In the genomic region with DNA sequence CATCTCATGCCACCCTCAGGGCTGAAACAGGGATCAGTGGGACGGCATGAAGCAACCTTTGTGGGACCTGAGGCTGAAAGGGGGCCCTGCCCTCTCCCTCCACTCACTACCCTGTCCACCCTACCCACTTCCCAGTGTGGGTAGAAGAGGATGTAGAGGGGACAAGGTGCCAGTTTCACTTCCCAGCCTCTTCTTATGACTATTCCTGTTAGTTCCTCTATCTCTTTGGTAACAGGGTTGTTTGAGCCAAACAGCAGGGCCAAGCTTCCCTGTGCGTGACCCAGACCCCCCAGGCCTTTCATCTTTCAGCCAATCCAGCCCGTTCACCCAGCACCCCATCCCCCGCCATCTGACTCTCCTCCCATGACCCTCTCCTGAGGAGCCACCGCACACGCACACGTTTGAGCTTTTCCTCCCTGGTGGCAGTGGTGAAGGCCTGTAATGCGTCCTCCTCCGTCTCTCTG, we compare ENCODE assay signal across 8 cellular contexts.
A peak's percentile ranks its signal among the peaks of the same experiment; 100 is the strongest.
DNase-seq lines count a peak whose midpoint lies in the region; ATAC-seq, FAIRE-seq and TF ChIP-seq lines count a peak whose summit lies in the region.

No MANE protein-coding gene starts in this region.

- H3K4me1 ChIP-seq in A549 = peaks cover 82% of the 10 kb centered on the region

- H3K27ac Mint-ChIP-seq in dendritic cell treated with granulocyte-macrophage colony-stimulating factor and Interleukin-4, amounts not matched to agents 40 ng/mL and 50 ng/mL, for 4 days = peak overlapping the region; percentile 98
- peak overlapping the region in 9 of 10 donors; percentile 60 to 96 (median 86) for H3K27ac Mint-ChIP-seq in naive thymus-derived CD8-positive, alpha-beta T cell

- no peaks in the 10 kb centered on the region for H3K9me3 Mint-ChIP-seq in dendritic cell treated with granulocyte-macrophage colony-stimulating factor and Interleukin-4, amounts not matched to agents 40 ng/mL and 50 ng/mL, for 4 days
- no peaks in the 10 kb centered on the region for H3K9me3 Mint-ChIP-seq in naive thymus-derived CD8-positive, alpha-beta T cell

- peaks cover 99% of the 10 kb centered on the region for H3K4me1 Mint-ChIP-seq in dendritic cell treated with granulocyte-macrophage colony-stimulating factor and Interleukin-4, amounts not matched to agents 40 ng/mL and 50 ng/mL, for 4 days (ENCODE audit: low read depth)
- H3K4me1 Mint-ChIP-seq in naive thymus-derived CD8-positive, alpha-beta T cell = peaks cover 16 to 59% (median 47%) of the 10 kb centered on the region in 4 donors

- intact Hi-C loops in dendritic cell treated with granulocyte-macrophage colony-stimulating factor and Interleukin-4, amounts not matched to agents 40 ng/mL and 50 ng/mL, for 4 days (cut with micrococcal nuclease) = loop anchor here (1.0 to 2.0 kb wide), 2 partner anchors 16 to 224 kb away; no protein-coding TSS in a partner anchor

- peaks cover 99% of the 10 kb centered on the region for H3K36me3 Mint-ChIP-seq in dendritic cell treated with granulocyte-macrophage colony-stimulating factor and Interleukin-4, amounts not matched to agents 40 ng/mL and 50 ng/mL, for 4 days (ENCODE audit: low read depth)
- H3K36me3 Mint-ChIP-seq in naive thymus-derived CD8-positive, alpha-beta T cell = peaks cover 0 to 18% (median 0%) of the 10 kb centered on the region in 3 donors

- DNase-seq in A549 (ENCODE audit: low read depth in 1 of 2, low spot score in 1 of 2) = no peak
- peak; percentile 44 for DNase-seq in NAMALWA (ENCODE audit: low spot score)
- no peak for DNase-seq in naive thymus-derived CD8-positive, alpha-beta T cell
- DNase-seq in left lobe of liver (ENCODE audit: low spot score) = no peak
- no peak for DNase-seq in T-helper 9 cell

- WGBS in A549 (ENCODE audit: missing lambda C conversion rate) = 88% methylated on average over 9 of the region's 9 CpGs

- no peaks in the 10 kb centered on the region for H3K27me3 Mint-ChIP-seq in dendritic cell treated with granulocyte-macrophage colony-stimulating factor and Interleukin-4, amounts not matched to agents 40 ng/mL and 50 ng/mL, for 4 days
- no peaks in the 10 kb centered on the region for H3K27me3 Mint-ChIP-seq in naive thymus-derived CD8-positive, alpha-beta T cell

- TF ChIP-seq RAD21 in A549 (conservative IDR thresholded peaks at IDR 0.05 in 1 of 2, IDR thresholded peaks at IDR 0.05 in 1 of 2) = no peak

- no peak for ATAC-seq in A549
- peak in 1 of 2 donors; percentile 23 for ATAC-seq in naive thymus-derived CD8-positive, alpha-beta T cell
- ATAC-seq in left lobe of liver = no peak
- ATAC-seq in GM19023 (IDR thresholded peaks at IDR 0.05; ENCODE audit: unreplicated experiment) = no peak
- ATAC-seq in HG03520 (IDR thresholded peaks at IDR 0.05; ENCODE audit: unreplicated experiment) = no peak

- H3K4me3 ChIP-seq in A549 = no peak overlapping the region

- no peaks in the 10 kb centered on the region for H3K9me3 ChIP-seq in A549

- POLR2A ChIA-PET in A549 (lab: Yijun Ruan, JAX) = no interaction called here
- POLR2A ChIA-PET in naive thymus-derived CD8-positive, alpha-beta T cell (lab: Charles Lee) = interaction anchor here (0.9 kb wide), 1 partner anchor 18 kb away, joined by 4 read pairs; no protein-coding TSS in a partner anchor

- CTCF ChIA-PET in A549 (lab: Yijun Ruan, JAX) = interaction anchor here (1.2 to 3.5 kb wide), 5 partner anchors 30 to 251 kb away, joined by 3 to 15 read pairs (median 5); no protein-coding TSS in a partner anchor

- peak overlapping the region; percentile 90 to 98 for H3K27ac ChIP-seq in A549

- H3K4me2 ChIP-seq in A549 = no peak overlapping the region

- peak overlapping the region; percentile 37 for H3K4me3 Mint-ChIP-seq in dendritic cell treated with granulocyte-macrophage colony-stimulating factor and Interleukin-4, amounts not matched to agents 40 ng/mL and 50 ng/mL, for 4 days
- peak overlapping the region in 4 of 10 donors; percentile 13 to 58 (median 16) for H3K4me3 Mint-ChIP-seq in naive thymus-derived CD8-positive, alpha-beta T cell

- no peak for TF ChIP-seq EP300 in A549 (IDR thresholded peaks at IDR 0.05)

- no peak for TF ChIP-seq CTCF in A549 (IDR thresholded peaks at IDR 0.05)

- TF ChIP-seq POLR2A in A549 (IDR thresholded peaks at IDR 0.05; ENCODE audit: low read length) = no peak

- no peak for FAIRE-seq in A549 (lab: Jason Lieb, UNC)

TF ChIP-seq in A549, 52 proteins besides CTCF, POLR2A, EP300 and RAD21:
- TF ChIP-seq E2F6 (IDR thresholded peaks at IDR 0.05; ENCODE audit: borderline replicate concordance, low read depth) (no peak), CHD4 (IDR thresholded peaks at IDR 0.05; ENCODE audit: borderline replicate concordance) (no peak), ZC3H11A (IDR thresholded peaks at IDR 0.05) (no peak), CHD2 (IDR thresholded peaks at IDR 0.05; ENCODE audit: low read length, partially characterized antibody) (no peak), RARB (CRISPR knock-in tag; IDR thresholded peaks at IDR 0.05) (no peak), RCOR1 (IDR thresholded peaks at IDR 0.05; ENCODE audit: low read depth, low read length) (no peak), NFE2L2 (conservative IDR thresholded peaks at IDR 0.05; ENCODE audit: low read length) (no peak), HOXB5 (CRISPR knock-in tag; IDR thresholded peaks at IDR 0.05) (no peak), MAZ (IDR thresholded peaks at IDR 0.05; ENCODE audit: borderline replicate concordance, low read depth, low read length) (no peak), ESRRA (IDR thresholded peaks at IDR 0.05; ENCODE audit: borderline replicate concordance, low read length) (no peak), SMC3 (IDR thresholded peaks at IDR 0.05) (no peak), RFX5 (IDR thresholded peaks at IDR 0.05) (no peak)
- TF ChIP-seq, protein P1, sequence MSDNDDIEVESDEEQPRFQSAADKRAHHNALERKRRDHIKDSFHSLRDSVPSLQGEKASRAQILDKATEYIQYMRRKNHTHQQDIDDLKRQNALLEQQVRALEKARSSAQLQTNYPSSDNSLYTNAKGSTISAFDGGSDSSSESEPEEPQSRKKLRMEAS (IDR thresholded peaks at IDR 0.05) = no peak
- TF ChIP-seq, protein P2, sequence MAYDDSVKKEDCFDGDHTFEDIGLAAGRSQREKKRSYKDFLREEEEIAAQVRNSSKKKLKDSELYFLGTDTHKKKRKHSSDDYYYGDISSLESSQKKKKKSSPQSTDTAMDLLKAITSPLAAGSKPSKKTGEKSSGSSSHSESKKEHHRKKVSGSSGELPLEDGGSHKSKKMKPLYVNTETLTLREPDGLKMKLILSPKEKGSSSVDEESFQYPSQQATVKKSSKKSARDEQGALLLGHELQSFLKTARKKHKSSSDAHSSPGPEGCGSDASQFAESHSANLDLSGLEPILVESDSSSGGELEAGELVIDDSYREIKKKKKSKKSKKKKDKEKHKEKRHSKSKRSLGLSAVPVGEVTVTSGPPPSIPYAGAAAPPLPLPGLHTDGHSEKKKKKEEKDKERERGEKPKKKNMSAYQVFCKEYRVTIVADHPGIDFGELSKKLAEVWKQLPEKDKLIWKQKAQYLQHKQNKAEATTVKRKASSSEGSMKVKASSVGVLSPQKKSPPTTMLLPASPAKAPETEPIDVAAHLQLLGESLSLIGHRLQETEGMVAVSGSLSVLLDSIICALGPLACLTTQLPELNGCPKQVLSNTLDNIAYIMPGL (CRISPR knock-in tag; IDR thresholded peaks at IDR 0.05; ENCODE audit: borderline replicate concordance) = no peak
- TF ChIP-seq, protein P3, sequence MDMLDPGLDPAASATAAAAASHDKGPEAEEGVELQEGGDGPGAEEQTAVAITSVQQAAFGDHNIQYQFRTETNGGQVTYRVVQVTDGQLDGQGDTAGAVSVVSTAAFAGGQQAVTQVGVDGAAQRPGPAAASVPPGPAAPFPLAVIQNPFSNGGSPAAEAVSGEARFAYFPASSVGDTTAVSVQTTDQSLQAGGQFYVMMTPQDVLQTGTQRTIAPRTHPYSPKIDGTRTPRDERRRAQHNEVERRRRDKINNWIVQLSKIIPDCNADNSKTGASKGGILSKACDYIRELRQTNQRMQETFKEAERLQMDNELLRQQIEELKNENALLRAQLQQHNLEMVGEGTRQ (IDR thresholded peaks at IDR 0.05) = no peak
